In genomic region chr4:66906314-66906713, GRCh38 we compare ENCODE assay signal across 14 cellular contexts.
DNase-seq lines count a peak whose midpoint lies in the region; ATAC-seq and TF ChIP-seq lines count a peak whose summit lies in the region.
"Had no signal": no experiment of that assay in that cellular context is flagged by ENCODE, and none has a peak within 500 bp of the region (broad histone marks: within the 10 kb centered on the region; RNA-seq: fewer than 3 reads in every experiment).

No MANE protein-coding gene starts in this region.

- H3K9me3 ChIP-seq in left ventricle myocardium inferior (replicated peaks) = peaks cover 4% of the 10 kb centered on the region

- H3K4me3 Mint-ChIP-seq in GM23338 = no peak overlapping the region
- no peak overlapping the region for H3K4me3 Mint-ChIP-seq in effector memory CD8-positive, alpha-beta T cell
- no peak overlapping the region for H3K4me3 Mint-ChIP-seq in activated naive CD8-positive, alpha-beta T cell treated with anti-CD3 and anti-CD28 coated beads for 36 hours
- H3K4me3 Mint-ChIP-seq: activated CD4-positive, alpha-beta T cell treated with anti-CD3 and anti-CD28 coated beads for 36 hours; activated naive CD4-positive, alpha-beta T cell treated with anti-CD3 and anti-CD28 coated beads, Interleukin-2, amount 10 ng/mL, durations not matched to agents 7 days and 5 days had no signal

- H3K27me3 ChIP-seq in GM23338 (ENCODE audit: insufficient read depth) (no peaks in the 10 kb centered on the region), left ventricle myocardium inferior (ENCODE audit: low read depth) (no peaks in the 10 kb centered on the region)

- H3K79me2 ChIP-seq in GM23338 (replicated peaks; ENCODE audit: insufficient read depth) = no peaks in the 10 kb centered on the region

- H3K27me3 Mint-ChIP-seq in GM23338 (ENCODE audit: insufficient read depth, low read depth, poor library complexity) = peaks cover 1% of the 10 kb centered on the region
- H3K27me3 Mint-ChIP-seq in effector memory CD8-positive, alpha-beta T cell = no peaks in the 10 kb centered on the region
- H3K27me3 Mint-ChIP-seq in activated naive CD8-positive, alpha-beta T cell treated with anti-CD3 and anti-CD28 coated beads for 36 hours = no peaks in the 10 kb centered on the region
- H3K27me3 Mint-ChIP-seq: activated CD4-positive, alpha-beta T cell treated with anti-CD3 and anti-CD28 coated beads for 36 hours; activated naive CD4-positive, alpha-beta T cell treated with anti-CD3 and anti-CD28 coated beads, Interleukin-2, amount 10 ng/mL, durations not matched to agents 7 days and 5 days had no signal

- ATAC-seq in GM23338 = peak; percentile 53
- no peak for ATAC-seq in effector memory CD8-positive, alpha-beta T cell (replicated peaks)
- ATAC-seq: activated CD4-positive, alpha-beta T cell treated with anti-CD3 and anti-CD28 coated beads for 36 hours had no signal

- no peaks in the 10 kb centered on the region for H4K20me1 ChIP-seq in GM23338 (replicated peaks; ENCODE audit: insufficient read depth)

- no peaks in the 10 kb centered on the region for H3K4me1 ChIP-seq in GM23338 (ENCODE audit: insufficient read depth)
- H3K4me1 ChIP-seq in left ventricle myocardium inferior = no peaks in the 10 kb centered on the region

- H3K36me3 ChIP-seq in GM23338 (ENCODE audit: insufficient read depth) = no peaks in the 10 kb centered on the region
- no peaks in the 10 kb centered on the region for H3K36me3 ChIP-seq in left ventricle myocardium inferior

- no peak overlapping the region for H3K4me3 ChIP-seq in GM23338
- H3K4me3 ChIP-seq in left ventricle myocardium inferior = no peak overlapping the region

- no peak overlapping the region for H3K27ac ChIP-seq in GM23338 (ENCODE audit: low read depth)
- no peak overlapping the region for H3K27ac ChIP-seq in left ventricle myocardium inferior (replicated peaks)

- H3K4me1 Mint-ChIP-seq in GM23338 = peaks cover 3% of the 10 kb centered on the region; the same call in 2 of the 3 replicates
- H3K4me1 Mint-ChIP-seq in effector memory CD8-positive, alpha-beta T cell (ENCODE audit: low read depth in 2 of 2) = no peaks in the 10 kb centered on the region
- no peaks in the 10 kb centered on the region for H3K4me1 Mint-ChIP-seq in activated naive CD8-positive, alpha-beta T cell treated with anti-CD3 and anti-CD28 coated beads for 36 hours
- H3K4me1 Mint-ChIP-seq: activated CD4-positive, alpha-beta T cell treated with anti-CD3 and anti-CD28 coated beads for 36 hours; activated naive CD4-positive, alpha-beta T cell treated with anti-CD3 and anti-CD28 coated beads, Interleukin-2, amount 10 ng/mL, durations not matched to agents 7 days and 5 days had no signal

- no peaks in the 10 kb centered on the region for H3K36me3 Mint-ChIP-seq in GM23338 (ENCODE audit: low read depth)
- no peaks in the 10 kb centered on the region for H3K36me3 Mint-ChIP-seq in effector memory CD8-positive, alpha-beta T cell (ENCODE audit: insufficient read depth)
- H3K36me3 Mint-ChIP-seq in activated naive CD8-positive, alpha-beta T cell treated with anti-CD3 and anti-CD28 coated beads for 36 hours = no peaks in the 10 kb centered on the region
- H3K36me3 Mint-ChIP-seq: activated naive CD4-positive, alpha-beta T cell treated with anti-CD3 and anti-CD28 coated beads, Interleukin-2, amount 10 ng/mL, durations not matched to agents 7 days and 5 days had no signal

- H3K27ac Mint-ChIP-seq in GM23338 = no peak overlapping the region
- no peak overlapping the region for H3K27ac Mint-ChIP-seq in effector memory CD8-positive, alpha-beta T cell
- H3K27ac Mint-ChIP-seq in activated naive CD8-positive, alpha-beta T cell treated with anti-CD3 and anti-CD28 coated beads for 36 hours = no peak overlapping the region
- H3K27ac Mint-ChIP-seq: activated CD4-positive, alpha-beta T cell treated with anti-CD3 and anti-CD28 coated beads for 36 hours; activated naive CD4-positive, alpha-beta T cell treated with anti-CD3 and anti-CD28 coated beads, Interleukin-2, amount 10 ng/mL, durations not matched to agents 7 days and 5 days had no signal

- TF ChIP-seq CTCF in GM23338 (conservative IDR thresholded peaks at IDR 0.05; ENCODE audit: low read depth in 2 of 2) (no peak), left ventricle myocardium inferior (IDR thresholded peaks at IDR 0.05; ENCODE audit: borderline replicate concordance) (no peak)

- intact Hi-C loops in left ventricle myocardium inferior (cut with micrococcal nuclease) = no loop called here

- H3F3A ChIP-seq in GM23338 (replicated peaks; ENCODE audit: low read depth) = no peaks in the 10 kb centered on the region

- H3K4me2 ChIP-seq in GM23338 = no peak overlapping the region

- no peaks in the 10 kb centered on the region for H3K9me3 Mint-ChIP-seq in GM23338
- peaks cover 9 to 17% of the 10 kb centered on the region in 2 donors for H3K9me3 Mint-ChIP-seq in effector memory CD8-positive, alpha-beta T cell
- H3K9me3 Mint-ChIP-seq in activated naive CD8-positive, alpha-beta T cell treated with anti-CD3 and anti-CD28 coated beads for 36 hours = peaks cover 5% of the 10 kb centered on the region
- H3K9me3 Mint-ChIP-seq: activated naive CD4-positive, alpha-beta T cell treated with anti-CD3 and anti-CD28 coated beads, Interleukin-2, amount 10 ng/mL, durations not matched to agents 7 days and 5 days had no signal

- H3K9me2 ChIP-seq in GM23338 (ENCODE audit: insufficient read depth) = no peaks in the 10 kb centered on the region

- no peak overlapping the region for H2AFZ ChIP-seq in GM23338

- DNase-seq in GM23338 (ENCODE audit: low spot score) (peak; percentile 55), NCI-H187 treated with DMSO at 0.1 percent for 48 hours (lab: John Stamatoyannopoulos, UW) (peak; percentile 98), NCI-H526 (lab: John Stamatoyannopoulos, UW) (peak; percentile 88 to 89), iPS-NIHi11 (ENCODE audit: low spot score) (peak; percentile 18), NOMO-1 (lab: John Stamatoyannopoulos, UW; ENCODE audit: unreplicated experiment in 2 of 2) (no peak), left ventricle myocardium inferior (no peak)
- DNase-seq in effector memory CD8-positive, alpha-beta T cell = no peak
- DNase-seq in activated naive CD8-positive, alpha-beta T cell treated with anti-CD3 and anti-CD28 coated beads for 36 hours = no peak
- DNase-seq: activated CD4-positive, alpha-beta T cell treated with anti-CD3 and anti-CD28 coated beads for 36 hours; activated naive CD4-positive, alpha-beta T cell treated with anti-CD3 and anti-CD28 coated beads, Interleukin-2, amount 10 ng/mL, durations not matched to agents 7 days and 5 days; cortex of kidney; DMS79 treated with DMSO at 0.1 percent for 48 hours; occipital lobe; SHP77 treated with DMSO at 0.1 percent for 48 hours had no signal

TF ChIP-seq in GM23338, 12 proteins besides CTCF, POLR2A, EP300 and RAD21 (continues in another document):
- no peak for TF ChIP-seq STAT1 (IDR thresholded peaks at IDR 0.05; ENCODE audit: unreplicated experiment)
- TF ChIP-seq JUNB (IDR thresholded peaks at IDR 0.05; ENCODE audit: unreplicated experiment) = no peak

Comparison
In these comparisons a context has a peak if more than half of its experiments do, and no peak if none do; other contexts are left out.
1. DNase-seq: peak in GM23338 (single experiment), NCI-H187 treated with DMSO at 0.1 percent for 48 hours (single experiment), NCI-H526 (2 of 2) and iPS-NIHi11 (single experiment); none in effector memory CD8-positive, alpha-beta T cell (0 of 3), activated naive CD8-positive, alpha-beta T cell treated with anti-CD3 and anti-CD28 coated beads for 36 hours (single experiment), NOMO-1 (0 of 2) and left ventricle myocardium inferior (single experiment).